ENCODE assay signal across 8 cellular contexts in the genomic region with DNA sequence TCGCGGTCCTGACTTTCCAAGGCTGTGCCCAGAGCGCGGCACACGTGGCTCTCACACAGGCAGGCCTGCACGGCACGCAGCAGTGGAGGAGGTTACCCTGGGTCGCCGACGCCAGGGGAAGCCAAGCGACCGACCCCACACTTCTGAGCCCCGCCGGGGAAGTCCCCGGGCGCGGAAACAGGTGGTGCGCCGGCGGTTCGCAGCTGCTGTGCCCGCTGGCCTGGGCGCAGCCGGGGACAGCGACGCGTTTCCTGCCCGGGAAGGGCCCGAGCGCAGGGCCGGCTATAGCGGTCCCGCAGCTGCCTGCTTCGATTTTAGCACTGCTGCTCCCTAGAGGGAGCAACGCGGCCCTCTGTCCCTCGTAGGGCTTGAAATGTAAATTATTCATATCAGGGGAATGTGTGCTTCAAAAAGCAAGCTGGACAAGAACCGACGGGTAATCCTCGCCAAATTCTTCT. TPM values are rescaled to one million over a fixed set of nuclear protein-coding genes. Genes with fewer than 3 reads are reported as not detected.
DNase-seq lines count a peak whose midpoint lies in the region; ATAC-seq, FAIRE-seq and TF ChIP-seq lines count a peak whose summit lies in the region.
"Not testable (repeated sequence)": the region's sequence is repeated elsewhere in the genome, so short reads cannot be mapped to it uniquely, and the experiment has no call there.

No MANE protein-coding gene starts in this region.

- not testable (repeated sequence) for FAIRE-seq in bronchial epithelial cell (lab: Jason Lieb, UNC)

- TF ChIP-seq CTCF in AG09319 (IDR thresholded peaks at IDR 0.05; ENCODE audit: low read depth, low read length) (peak; percentile 29), bronchial epithelial cell (IDR thresholded peaks at IDR 0.05; ENCODE audit: insufficient read depth, low read length, severe bottlenecking) (peak; percentile 28)
- TF ChIP-seq CTCF in kidney epithelial cell (IDR thresholded peaks at IDR 0.05; ENCODE audit: insufficient read depth, low read length, poor library complexity, severe bottlenecking) = not testable (repeated sequence)

- ATAC-seq in GM18873 (IDR thresholded peaks at IDR 0.05; ENCODE audit: low FRiP score, unreplicated experiment) = peak; percentile 79
- ATAC-seq in HG03060 (IDR thresholded peaks at IDR 0.05; ENCODE audit: low read depth, unreplicated experiment) = peak; percentile 54

- not testable (repeated sequence) for H3K27me3 ChIP-seq in bronchial epithelial cell (ENCODE audit: control insufficient read depth, insufficient read depth, low read length); kidney epithelial cell (ENCODE audit: control insufficient read depth, insufficient read depth, low read length)

- not testable (repeated sequence) for H3K36me3 ChIP-seq in bronchial epithelial cell (ENCODE audit: control insufficient read depth, insufficient read depth, low read length); kidney epithelial cell (ENCODE audit: control insufficient read depth, insufficient read depth, low read length)

- not testable (repeated sequence) for DNase-seq in AG09319 (ENCODE audit: extremely low read depth, low read depth); kidney epithelial cell (ENCODE audit: low read depth)
- peak; percentile 24 for DNase-seq in NCI-H2171 (lab: John Stamatoyannopoulos, UW)
- peak; percentile 57 to 75 (median 66) for DNase-seq in activated CD4-positive, CD25-positive, alpha-beta regulatory T cell (lab: John Stamatoyannopoulos, UW)
- DNase-seq in bronchial epithelial cell (ENCODE audit: low read depth) = peak; percentile 41
- DNase-seq in stimulated activated CD4-positive, alpha-beta T cell treated with anti-CD3 and anti-CD28 coated beads, Interleukin-15, amount 100 ng/mL, for 1 hour (ENCODE audit: low read depth in 1 of 2, low spot score in 1 of 2) = peak; percentile 62 to 84

- peak overlapping the region; percentile 28 for H3K4me3 ChIP-seq in bronchial epithelial cell (ENCODE audit: low read depth, low read length)
- peak overlapping the region; percentile 30 for H3K4me3 ChIP-seq in kidney epithelial cell (ENCODE audit: low read depth, low read length)

RNA-seq across cellular contexts. Expression of a gene that starts 46.6 kb away (rescaled TPM):
- 1.1 and 5.0 TPM in 2 replicates for total RNA-seq in bronchial epithelial cell
- total RNA-seq in kidney epithelial cell = 3.1 and 5.3 TPM in 2 replicates
